In the genomic region with DNA sequence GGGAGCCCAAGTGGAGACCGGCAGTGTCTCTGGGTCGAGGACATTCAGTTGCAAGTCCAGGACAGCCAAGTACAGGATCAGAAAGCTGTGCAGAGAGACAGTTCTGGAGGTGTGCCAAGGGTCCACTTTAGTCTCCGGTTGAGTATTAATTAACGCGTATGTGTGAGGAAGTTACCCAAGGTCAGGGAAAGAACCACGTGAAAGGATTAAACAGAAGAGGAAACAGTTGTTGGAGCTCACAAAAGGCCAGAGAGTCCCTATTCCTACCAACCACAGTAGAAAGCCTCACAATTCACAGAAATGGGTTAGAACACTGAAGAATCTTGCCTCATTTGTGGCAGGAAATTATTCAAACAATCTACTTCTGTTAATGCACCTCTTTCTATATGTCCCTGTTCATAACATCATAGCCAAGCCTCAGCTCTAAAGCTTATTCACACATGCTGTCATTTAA, we compare ENCODE assay signal across 8 cellular contexts. TPM values are rescaled to one million over a fixed set of nuclear protein-coding genes. Genes with fewer than 3 reads are reported as not detected.
DNase-seq lines count a peak whose midpoint lies in the region; ATAC-seq lines count a peak whose summit lies in the region.

No MANE protein-coding gene starts in this region.

- no peaks in the 10 kb centered on the region for H3K9me3 ChIP-seq in MG63

- H3K4me1 Mint-ChIP-seq in stimulated activated naive CD8-positive, alpha-beta T cell treated with anti-CD3 and anti-CD28 coated beads, Interleukin-15, Interleukin-2, amounts not matched to agents 100 ng/mL and 50 ng/mL, for 24 hours (ENCODE audit: low read depth), result peaks cover 18% of the 10 kb centered on the region

- H3K9me3 Mint-ChIP-seq in stimulated activated naive CD8-positive, alpha-beta T cell treated with anti-CD3 and anti-CD28 coated beads, Interleukin-15, Interleukin-2, amounts not matched to agents 100 ng/mL and 50 ng/mL, for 24 hours, result no peaks in the 10 kb centered on the region

- peaks cover 3% of the 10 kb centered on the region; the same call in 1 of the 2 replicates for H3K27me3 ChIP-seq in MG63

- DNase-seq in COLO668 (lab: John Stamatoyannopoulos, UW; ENCODE audit: unreplicated experiment) (peak; percentile 69), NCI-H748 (lab: John Stamatoyannopoulos, UW; ENCODE audit: unreplicated experiment) (peak; percentile 84), globus pallidus (ENCODE audit: low spot score) (peak; percentile 46), NCI-H446 (lab: John Stamatoyannopoulos, UW) (no peak), cortex of kidney (lab: John Stamatoyannopoulos, UW) (no peak), MG63 (no peak)

- peak overlapping the region; percentile 19 for H3K27ac Mint-ChIP-seq in stimulated activated naive CD8-positive, alpha-beta T cell treated with anti-CD3 and anti-CD28 coated beads, Interleukin-15, Interleukin-2, amounts not matched to agents 100 ng/mL and 50 ng/mL, for 24 hours

- H3K36me3 Mint-ChIP-seq in stimulated activated naive CD8-positive, alpha-beta T cell treated with anti-CD3 and anti-CD28 coated beads, Interleukin-15, Interleukin-2, amounts not matched to agents 100 ng/mL and 50 ng/mL, for 24 hours (ENCODE audit: low read depth), result no peaks in the 10 kb centered on the region

- no peak overlapping the region for H3K4me3 ChIP-seq in MG63

- no peaks in the 10 kb centered on the region for H3K36me3 ChIP-seq in MG63

- peak; percentile 59 for ATAC-seq in HG02759 (IDR thresholded peaks at IDR 0.05; ENCODE audit: unreplicated experiment)

- H3K4me3 Mint-ChIP-seq in stimulated activated naive CD8-positive, alpha-beta T cell treated with anti-CD3 and anti-CD28 coated beads, Interleukin-15, Interleukin-2, amounts not matched to agents 100 ng/mL and 50 ng/mL, for 24 hours, result no peak overlapping the region

- peaks cover 11% of the 10 kb centered on the region for H3K27me3 Mint-ChIP-seq in stimulated activated naive CD8-positive, alpha-beta T cell treated with anti-CD3 and anti-CD28 coated beads, Interleukin-15, Interleukin-2, amounts not matched to agents 100 ng/mL and 50 ng/mL, for 24 hours

RNA-seq across cellular contexts. Expression of gene NSUN7, which starts 17.9 kb away (rescaled TPM):
- total RNA-seq in MG63 (2014; rRNA removed; shearing (Covaris generic); ENCODE audit: low replicate concordance), result not detected in 2 replicates

Comparison
In these comparisons a context has a peak if more than half of its experiments do, and no peak if none do; other contexts are left out.
1. DNase-seq: peak in COLO668 (single experiment), NCI-H748 (single experiment) and globus pallidus (single experiment); none in NCI-H446 (0 of 2), cortex of kidney (single experiment) and MG63 (single experiment).